In genomic region chr17:78343099-78343432, GRCh38 we compare ENCODE assay signal across 8 cellular contexts. TPM values are rescaled to one million over a fixed set of nuclear protein-coding genes. Genes with fewer than 3 reads are reported as not detected.
DNase-seq lines count a peak whose midpoint lies in the region; ATAC-seq lines count a peak whose summit lies in the region.

No MANE protein-coding gene starts in this region.

- H2AFZ ChIP-seq in GM23248 = peak overlapping the region; percentile 14; the same call in 1 of the 2 replicates

- peaks cover 12% of the 10 kb centered on the region for H3F3A ChIP-seq in GM23248 (ENCODE audit: insufficient read depth)

- H3K9me3 ChIP-seq in GM23248 (ENCODE audit: low read depth) (no peaks in the 10 kb centered on the region), SJCRH30 (replicated peaks) (no peaks in the 10 kb centered on the region), duodenal mucosa (ENCODE audit: control insufficient read depth in 1 of 2, low read length in 2 of 2) (no peaks in the 10 kb centered on the region), muscle layer of colon (ENCODE audit: low read length) (no peaks in the 10 kb centered on the region)

- H3K27ac ChIP-seq in GM23248 (peak overlapping the region; percentile 99), SJCRH30 (peak overlapping the region; percentile 69), duodenal mucosa (ENCODE audit: low read depth, low read length) (peak overlapping the region; percentile 79), muscle layer of colon (ENCODE audit: low read depth, low read length) (peak overlapping the region; percentile 98)

- H3K79me2 ChIP-seq in GM23248 (ENCODE audit: insufficient read depth) = no peaks in the 10 kb centered on the region

- H3K4me1 ChIP-seq in GM23248 (ENCODE audit: insufficient read depth) = peaks cover 17% of the 10 kb centered on the region
- H3K4me1 ChIP-seq in SJCRH30 = peaks cover 17% of the 10 kb centered on the region
- H3K4me1 ChIP-seq in duodenal mucosa (ENCODE audit: control insufficient read depth in 1 of 2, insufficient read depth in 2 of 2, low read length in 2 of 2) = peaks cover 34 to 45% of the 10 kb centered on the region in 2 donors
- H3K4me1 ChIP-seq in muscle layer of colon (ENCODE audit: insufficient read depth, low read length) = peaks cover 26% of the 10 kb centered on the region

- no peaks in the 10 kb centered on the region for H3K9me2 ChIP-seq in GM23248 (ENCODE audit: insufficient read depth)

- 0% methylated on average over 6 of the region's 6 CpGs for WGBS in GM23248 (ENCODE audit: low coverage in 1 of 2, low lambda C conversion rate in 2 of 2, missing lambda C conversion rate in 2 of 2), 2 experiments

- H3K4me3 ChIP-seq in GM23248 = peak overlapping the region; percentile 64
- peak overlapping the region; percentile 57 for H3K4me3 ChIP-seq in SJCRH30
- no peak overlapping the region for H3K4me3 ChIP-seq in duodenal mucosa (ENCODE audit: low read depth in 1 of 2, low read length in 2 of 2)
- peak overlapping the region in 1 of 2 donors; percentile 24 for H3K4me3 ChIP-seq in muscle layer of colon (ENCODE audit: low read depth in 1 of 2, low read length in 2 of 2)

- in situ Hi-C loops in GM23248 (cut with MboI) (no loop called here), G401 (cut with HindIII; ENCODE audit: low sequenced_read_pairs) (no loop called here)

- DNase-seq in GM23248 (peak; percentile 99), SJCRH30 (peak; percentile 82 to 84), G401 (ENCODE audit: low spot score) (no peak), NCI-H1694 treated with DMSO at 0.1 percent for 48 hours (lab: John Stamatoyannopoulos, UW) (no peak)

- no peak for ATAC-seq in HG03342 (IDR thresholded peaks at IDR 0.05; ENCODE audit: unreplicated experiment)
- ATAC-seq in GM21381 (IDR thresholded peaks at IDR 0.05; ENCODE audit: unreplicated experiment) = no peak

- H3K9ac ChIP-seq in GM23248 (peak overlapping the region; percentile 92), duodenal mucosa (ENCODE audit: low read depth in 1 of 2, low read length in 2 of 2) (peak overlapping the region in 1 of 2 donors; percentile 62), muscle layer of colon (ENCODE audit: low read length) (peak overlapping the region; percentile 39)

- H3K36me3 ChIP-seq in GM23248 (ENCODE audit: low read depth) (no peaks in the 10 kb centered on the region), SJCRH30 (no peaks in the 10 kb centered on the region), duodenal mucosa (ENCODE audit: control insufficient read depth in 1 of 2, insufficient read depth in 2 of 2, low read length in 2 of 2) (no peaks in the 10 kb centered on the region), muscle layer of colon (ENCODE audit: insufficient read depth, low read length) (no peaks in the 10 kb centered on the region)

- H4K20me1 ChIP-seq in GM23248 (ENCODE audit: insufficient read depth) = no peaks in the 10 kb centered on the region

- peak overlapping the region; percentile 78 for H3K4me2 ChIP-seq in GM23248 (ENCODE audit: unreplicated experiment)

- no peaks in the 10 kb centered on the region for H3K27me3 ChIP-seq in GM23248 (replicated peaks; ENCODE audit: insufficient read depth)
- no peaks in the 10 kb centered on the region for H3K27me3 ChIP-seq in SJCRH30
- peaks cover 0 to 4% of the 10 kb centered on the region in 2 donors for H3K27me3 ChIP-seq in duodenal mucosa (ENCODE audit: control insufficient read depth in 1 of 2, insufficient read depth in 2 of 2, low read length in 2 of 2)
- no peaks in the 10 kb centered on the region for H3K27me3 ChIP-seq in muscle layer of colon (ENCODE audit: control insufficient read depth in 1 of 2, insufficient read depth in 2 of 2, low read length in 2 of 2)

RNA-seq across cellular contexts. Expression of gene SOCS3, which starts 16.8 kb away (rescaled TPM):
- total RNA-seq in GM23248 (2014; rRNA removed; shearing (Covaris generic)) = 47.8 and 50.6 TPM in 2 replicates
- 31.2 and 31.5 TPM in 2 replicates for polyA plus RNA-seq in GM23248 (2016; fragmentation: Nextera tagmentation; extraction: Ambion mirVana)
- 27.5 and 28.9 TPM in 2 replicates for total RNA-seq in SJCRH30 (2014; rRNA removed; shearing (Covaris generic))
- total RNA-seq in G401 (2014; rRNA removed; shearing (Covaris generic)) = 72.7 and 90.1 TPM in 2 replicates

RNA-seq across cellular contexts. Expression of gene PGS1, which starts 35.4 kb away (rescaled TPM):
- total RNA-seq in GM23248 (2014; rRNA removed; shearing (Covaris generic)) = 31.4 and 32.5 TPM in 2 replicates
- polyA plus RNA-seq in GM23248 (2016; fragmentation: Nextera tagmentation; extraction: Ambion mirVana) = 28.6 and 30.2 TPM in 2 replicates
- 59.8 and 66.2 TPM in 2 replicates for total RNA-seq in SJCRH30 (2014; rRNA removed; shearing (Covaris generic))
- total RNA-seq in G401 (2014; rRNA removed; shearing (Covaris generic)) = 16.3 and 43.0 TPM in 2 replicates

Comparison
In these comparisons a context has a peak if more than half of its experiments do, and no peak if none do; other contexts are left out.
1. DNase-seq: peak in GM23248 (single experiment) and SJCRH30 (2 of 2); none in G401 (single experiment) and NCI-H1694 treated with DMSO at 0.1 percent for 48 hours (single experiment).
2. H3K4me3 ChIP-seq: peak in GM23248 (single experiment) and SJCRH30 (single experiment); none in duodenal mucosa (0 of 2).
3. Peak in every context shown above with its lines, with median percentiles within 50 percentile points of each other: H3K27ac ChIP-seq.